15 cellular contexts compared by ENCODE assay signal in the genomic region with DNA sequence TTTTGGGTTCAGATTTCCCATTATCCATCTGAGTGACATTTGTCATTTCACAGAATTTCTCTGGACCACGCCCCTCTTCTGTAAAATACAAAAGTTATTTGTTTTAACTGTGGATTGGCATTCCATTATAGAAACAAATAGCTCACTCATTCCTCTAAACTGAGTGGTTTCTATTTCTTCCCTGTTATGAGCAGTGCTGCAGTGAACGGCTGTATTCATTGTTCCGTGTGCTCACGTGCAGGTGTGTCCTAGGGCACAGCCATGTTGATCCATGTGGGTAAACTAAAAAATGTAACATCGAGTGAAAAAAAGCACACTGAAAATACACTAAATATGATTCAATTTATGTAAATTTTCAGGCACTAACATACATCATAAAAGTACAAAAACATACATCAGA. TPM values are rescaled to one million over a fixed set of nuclear protein-coding genes. Genes with fewer than 3 reads are reported as not detected.
A peak's percentile ranks its signal among the peaks of the same experiment; 100 is the strongest.
DNase-seq lines count a peak whose midpoint lies in the region; ATAC-seq, FAIRE-seq and TF ChIP-seq lines count a peak whose summit lies in the region.
"Had no signal": no experiment of that assay in that cellular context is flagged by ENCODE, and none has a peak within 500 bp of the region (broad histone marks: within the 10 kb centered on the region; RNA-seq: fewer than 3 reads in every experiment).

No MANE protein-coding gene starts in this region.

- H3K27ac Mint-ChIP-seq in activated T-cell treated with anti-CD3 and anti-CD28 coated beads, Interleukin-2, amount 50 U/mL, for 72 hours = peak overlapping the region; percentile 8
- H3K27ac Mint-ChIP-seq: CD4-positive, CD25-positive, alpha-beta regulatory T cell had no signal

- no peak overlapping the region for H3K4me3 Mint-ChIP-seq in activated T-cell treated with anti-CD3 and anti-CD28 coated beads, Interleukin-2, amount 50 U/mL, for 72 hours
- H3K4me3 Mint-ChIP-seq: CD4-positive, CD25-positive, alpha-beta regulatory T cell had no signal

- H3K27ac ChIP-seq in body of pancreas (no peak overlapping the region), small intestine (ENCODE audit: low read depth in 1 of 2, low read length in 1 of 2) (no peak overlapping the region), caudate nucleus (ENCODE audit: low read depth, low read length) (no peak overlapping the region)
- H3K27ac ChIP-seq: 22Rv1, BLaER1 had no signal

- intact Hi-C loops in body of pancreas (cut with DNase I) = no loop called here

- no peak for DNase-seq in activated T-cell treated with anti-CD3 and anti-CD28 coated beads, Interleukin-2, amount 50 U/mL, for 72 hours
- DNase-seq in activated T-cell treated with anti-CD3 and anti-CD28 coated beads, Interleukin-2, amount 50 U/mL, for 48 hours = no peak
- DNase-seq in body of pancreas (no peak), medulla oblongata (ENCODE audit: extremely low spot score) (peak; percentile 3), small intestine (peak; percentile 14), caudate nucleus (lab: John Stamatoyannopoulos, UW) (no peak), RPMI8226 (no peak)
- DNase-seq: CD4-positive, CD25-positive, alpha-beta regulatory T cell; GF-D8; IMR-90 had no signal

- H3K4me1 Mint-ChIP-seq in activated T-cell treated with anti-CD3 and anti-CD28 coated beads, Interleukin-2, amount 50 U/mL, for 72 hours (ENCODE audit: low read depth) = peaks cover 26% of the 10 kb centered on the region
- H3K4me1 Mint-ChIP-seq: CD4-positive, CD25-positive, alpha-beta regulatory T cell had no signal

- H3K9me3 ChIP-seq in body of pancreas (no peaks in the 10 kb centered on the region), small intestine (ENCODE audit: control insufficient read depth, low read depth) (no peaks in the 10 kb centered on the region)

- H3K27me3 Mint-ChIP-seq in activated T-cell treated with anti-CD3 and anti-CD28 coated beads, Interleukin-2, amount 50 U/mL, for 72 hours (ENCODE audit: low read depth) = peaks cover 6% of the 10 kb centered on the region
- H3K27me3 Mint-ChIP-seq: CD4-positive, CD25-positive, alpha-beta regulatory T cell had no signal

- peaks cover 3 to 5% of the 10 kb centered on the region in 2 donors for H3K9me3 Mint-ChIP-seq in activated T-cell treated with anti-CD3 and anti-CD28 coated beads, Interleukin-2, amount 50 U/mL, for 72 hours

- H3K4me3 ChIP-seq in body of pancreas = no peak overlapping the region
- H3K4me3 ChIP-seq in small intestine (ENCODE audit: low read depth in 1 of 2, low read length in 2 of 2) = no peak overlapping the region
- H3K4me3 ChIP-seq: BLaER1 had no signal

- H3K27me3 ChIP-seq in body of pancreas = no peaks in the 10 kb centered on the region
- H3K27me3 ChIP-seq in small intestine (ENCODE audit: control insufficient read depth in 2 of 2, insufficient read depth in 2 of 2, low read length in 2 of 2) = no peaks in the 10 kb centered on the region
- H3K27me3 ChIP-seq: BLaER1 had no signal

- no peak for TF ChIP-seq CTCF in body of pancreas (IDR thresholded peaks at IDR 0.05)

- WGBS in body of pancreas, 2 donors = 23 to 25% methylated on average over 5 of the region's 5 CpGs
- WGBS in small intestine, 3 donors = 22 to 66% (median 38%) methylated on average over 5 of the region's 5 CpGs

- no peak for TF ChIP-seq POLR2A in body of pancreas (IDR thresholded peaks at IDR 0.05)

- peaks cover 5 to 16% of the 10 kb centered on the region in 2 donors for H3K36me3 Mint-ChIP-seq in activated T-cell treated with anti-CD3 and anti-CD28 coated beads, Interleukin-2, amount 50 U/mL, for 72 hours (ENCODE audit: insufficient read depth in 2 of 2)
- H3K36me3 Mint-ChIP-seq: CD4-positive, CD25-positive, alpha-beta regulatory T cell had no signal

- H3K4me1 ChIP-seq in body of pancreas = peaks cover 13% of the 10 kb centered on the region
- H3K4me1 ChIP-seq in small intestine (ENCODE audit: control insufficient read depth in 2 of 2, insufficient read depth in 1 of 2, low read depth in 1 of 2, low read length in 1 of 2) = no peaks in the 10 kb centered on the region

- no peak for FAIRE-seq in small intestine (lab: Jason Lieb, UNC)

- H3K36me3 ChIP-seq in body of pancreas (replicated peaks in 1 of 2; ENCODE audit: insufficient read depth in 1 of 2, low read depth in 2 of 2) (no peaks in the 10 kb centered on the region), small intestine (ENCODE audit: control insufficient read depth in 2 of 2, insufficient read depth in 2 of 2, low read length in 2 of 2) (no peaks in the 10 kb centered on the region)
- H3K36me3 ChIP-seq: BLaER1 had no signal

- ATAC-seq in activated T-cell treated with anti-CD3 and anti-CD28 coated beads, Interleukin-2, amount 50 U/mL, for 72 hours (replicated peaks in 1 of 2) = no peak
- ATAC-seq in body of pancreas (peak; percentile 42), GM18858 (IDR thresholded peaks at IDR 0.05; ENCODE audit: unreplicated experiment) (no peak)
- ATAC-seq: HCT116 had no signal

RNA-seq across cellular contexts. Expression of a gene that starts 27.0 kb away (rescaled TPM):
- 100 to 1,000 TPM; 128 to 136 TPM for total RNA-seq in activated T-cell treated with anti-CD3 and anti-CD28 coated beads, Interleukin-2, amount 50 U/mL, for 72 hours
- total RNA-seq in body of pancreas = 1 to 10 TPM; 1.3 to 3.3 TPM
- polyA plus RNA-seq in small intestine = under 1 TPM in 2 of 3 donors, not detected in 1; 0.21 to 0.54 TPM
- total RNA-seq: H4, IMR-90 had no signal
- polyA plus RNA-seq: IMR-90 had no signal

Comparison
In these comparisons a context has a peak if more than half of its experiments do, and no peak if none do; other contexts are left out.
1. DNase-seq: peak in medulla oblongata (single experiment) and small intestine (single experiment); none in activated T-cell treated with anti-CD3 and anti-CD28 coated beads, Interleukin-2, amount 50 U/mL, for 72 hours (0 of 2), activated T-cell treated with anti-CD3 and anti-CD28 coated beads, Interleukin-2, amount 50 U/mL, for 48 hours (0 of 2), body of pancreas (0 of 4), caudate nucleus (0 of 61) and RPMI8226 (single experiment).
2. RNA of a gene that starts 27.0 kb away (total RNA-seq): 128 to 136 TPM in activated T-cell treated with anti-CD3 and anti-CD28 coated beads, Interleukin-2, amount 50 U/mL, for 72 hours; 1.3 to 3.3 TPM in body of pancreas; every median in the first group is over 10 times any median in the second.